ENCODE assay signal across 9 cellular contexts in genomic region chr17:68498479-68499326, GRCh38. TPM values are rescaled to one million over a fixed set of nuclear protein-coding genes. Genes with fewer than 3 reads are reported as not detected.
A peak's percentile ranks its signal among the peaks of the same experiment; 100 is the strongest.
DNase-seq lines count a peak whose midpoint lies in the region; ATAC-seq, FAIRE-seq and TF ChIP-seq lines count a peak whose summit lies in the region.
"Had no signal": no experiment of that assay in that cellular context is flagged by ENCODE, and none has a peak within 500 bp of the region (broad histone marks: within the 10 kb centered on the region; RNA-seq: fewer than 3 reads in every experiment).

No MANE protein-coding gene starts in this region.

- CTCF ChIA-PET in MCF 10A (lab: Yijun Ruan, JAX) = interaction anchor here (0.7 kb wide), 1 partner anchor 237 kb away, joined by 3 read pairs; no protein-coding TSS in a partner anchor

- H3K27ac Mint-ChIP-seq in MCF 10A (ENCODE audit: low read depth, unreplicated experiment) = no peak overlapping the region
- H3K27ac Mint-ChIP-seq: activated naive CD4-positive, alpha-beta T cell treated with anti-CD3 and anti-CD28 coated beads, Interleukin-2, amount 50 U/mL, for 24 hours had no signal

- no peaks in the 10 kb centered on the region for H3K36me3 Mint-ChIP-seq in MCF 10A (ENCODE audit: insufficient read depth, unreplicated experiment)
- H3K36me3 Mint-ChIP-seq: activated naive CD4-positive, alpha-beta T cell treated with anti-CD3 and anti-CD28 coated beads, Interleukin-2, amount 50 U/mL, for 24 hours had no signal

- no TSS peak for BruUV-seq in MCF 10A (replicated peaks; lab: Mats Ljungman, UMichigan)

- H3K4me1 Mint-ChIP-seq in MCF 10A (ENCODE audit: insufficient read depth, unreplicated experiment) = no peaks in the 10 kb centered on the region

- no peaks in the 10 kb centered on the region for H3K9me3 Mint-ChIP-seq in MCF 10A (ENCODE audit: unreplicated experiment)
- H3K9me3 Mint-ChIP-seq: activated naive CD4-positive, alpha-beta T cell treated with anti-CD3 and anti-CD28 coated beads, Interleukin-2, amount 50 U/mL, for 24 hours had no signal

- no peaks in the 10 kb centered on the region for H3K9me3 ChIP-seq in lower lobe of right lung

- no peaks in the 10 kb centered on the region for H3K27me3 ChIP-seq in lower lobe of right lung (ENCODE audit: low read depth)

- H3K4me1 ChIP-seq in lower lobe of right lung = peaks cover 29% of the 10 kb centered on the region

- no peaks in the 10 kb centered on the region for H3K36me3 ChIP-seq in lower lobe of right lung

- ATAC-seq in HG02678 (IDR thresholded peaks at IDR 0.05; ENCODE audit: unreplicated experiment) (peak; percentile 26), lower lobe of right lung (peak; percentile 59 to 76)

- POLR2A ChIA-PET in MCF 10A (lab: Yijun Ruan, JAX) = interaction anchor here (1.2 kb wide), 1 partner anchor 13 kb away, joined by 5 read pairs; the partner anchor contains the start of gene PRKAR1A

- TF ChIP-seq CTCF in lower lobe of right lung (IDR thresholded peaks at IDR 0.05) (no peak), MCF 10A (IDR thresholded peaks at IDR 0.05; ENCODE audit: unreplicated experiment) (no peak)

- no peak overlapping the region for H3K4me3 Mint-ChIP-seq in MCF 10A (ENCODE audit: unreplicated experiment)
- H3K4me3 Mint-ChIP-seq: activated naive CD4-positive, alpha-beta T cell treated with anti-CD3 and anti-CD28 coated beads, Interleukin-2, amount 50 U/mL, for 24 hours had no signal

- H3K27ac ChIP-seq in lower lobe of right lung = peak overlapping the region; percentile 75

- intact Hi-C loops in lower lobe of right lung (cut with DNase I) (no loop called here), MCF 10A (cut with micrococcal nuclease) (no loop called here)

- FAIRE-seq in GM18507 (lab: Jason Lieb, UNC) (peak; percentile 65), frontal cortex (lab: Jason Lieb, UNC) (no peak)

- H3K27me3 Mint-ChIP-seq in MCF 10A (ENCODE audit: insufficient read depth, unreplicated experiment) = no peaks in the 10 kb centered on the region
- H3K27me3 Mint-ChIP-seq: activated naive CD4-positive, alpha-beta T cell treated with anti-CD3 and anti-CD28 coated beads, Interleukin-2, amount 50 U/mL, for 24 hours had no signal

- DNase-seq in GM18507 (ENCODE audit: extremely low spot score, insufficient read length, low read depth) = no peak
- DNase-seq in RPMI7951 (ENCODE audit: low read depth) = peak; percentile 29
- DNase-seq in lower lobe of right lung = peak; percentile 68
- no peak for DNase-seq in frontal cortex (ENCODE audit: low spot score in 2 of 2)
- DNase-seq in SHP77 (lab: John Stamatoyannopoulos, UW) = no peak
- no peak for DNase-seq in MCF 10A (ENCODE audit: unreplicated experiment)
- no peak for DNase-seq in NCI-H2107 (lab: John Stamatoyannopoulos, UW)

- H3K4me3 ChIP-seq in lower lobe of right lung = peak overlapping the region; percentile 19

RNA-seq across cellular contexts. Expression of gene PRKAR1A, which starts 13.5 kb away (rescaled TPM):
- 192 and 208 TPM in 2 replicates for total RNA-seq in RPMI7951 (2014; rRNA removed; shearing (Covaris generic))
- total RNA-seq in lower lobe of right lung (374 TPM), frontal cortex (411 TPM), MCF 10A (2022) (264 and 271 TPM in 2 replicates)

RNA-seq across cellular contexts. Expression of gene WIPI1, which starts 41.4 kb away (rescaled TPM):
- 44.1 and 49.5 TPM in 2 replicates for total RNA-seq in RPMI7951 (2014; rRNA removed; shearing (Covaris generic))
- total RNA-seq in lower lobe of right lung = 37.5 TPM
- 8.2 TPM for total RNA-seq in frontal cortex
- total RNA-seq in MCF 10A (2022) = 38.4 and 75.6 TPM in 2 replicates

Comparison
In these comparisons a context has a peak if more than half of its experiments do, and no peak if none do; other contexts are left out.
1. DNase-seq: peak in RPMI7951 (single experiment) and lower lobe of right lung (single experiment); none in GM18507 (single experiment), frontal cortex (0 of 2), SHP77 (0 of 2), MCF 10A (single experiment) and NCI-H2107 (single experiment).